ENCODE assay signal across 20 cellular contexts in genomic region chr4:20860878-20861277, GRCh38.
"Had no signal": no experiment of that assay in that cellular context is flagged by ENCODE, and none has a peak within 500 bp of the region (broad histone marks: within the 10 kb centered on the region; RNA-seq: fewer than 3 reads in every experiment).

No MANE protein-coding gene starts in this region.

- H3K4me3 ChIP-seq: left ventricle myocardium inferior, lung, ovary, stomach, testis, thyroid gland, transverse colon, upper lobe of right lung, uterus had no signal

- H3K36me3 ChIP-seq: left ventricle myocardium inferior, ovary, stomach, thyroid gland, transverse colon, upper lobe of right lung, uterus had no signal

- DNase-seq: hippocampal formation; left ventricle myocardium inferior; mesendoderm; naive thymus-derived CD4-positive, alpha-beta T cell; ovary; retina; right cardiac atrium; small intestine; stimulated activated CD4-positive, alpha-beta T cell treated with anti-CD3 and anti-CD28 coated beads, Interleukin-1b, Interleukin-23, amount 100 ng/mL, for 48 hours; stimulated activated CD4-positive, alpha-beta T cell treated with anti-CD3 and anti-CD28 coated beads, Interleukin-2, amount 100 ng/mL, for 48 hours; stimulated activated CD4-positive, alpha-beta T cell treated with anti-CD3 and anti-CD28 coated beads, Interleukin-4, amount 100 ng/mL, for 4 hours; stimulated activated CD8-positive, alpha-beta memory T cell treated with anti-CD3 and anti-CD28 coated beads, Interleukin-4, amount 100 ng/mL, for 48 hours; stimulated activated naive CD8-positive, alpha-beta T cell treated with anti-CD3 and anti-CD28 coated beads, Interleukin-15, Interleukin-2, amounts not matched to agents 100 U/mL and 50 U/mL, for 24 hours; stomach; testis; thyroid gland; transverse colon; upper lobe of right lung; uterus had no signal

- H3K9me3 ChIP-seq: left ventricle myocardium inferior, ovary, testis, thyroid gland, transverse colon, upper lobe of right lung, uterus had no signal

- H3K27me3 ChIP-seq: ovary, stomach, testis, thyroid gland, transverse colon, upper lobe of right lung, uterus had no signal

- H3K4me1 ChIP-seq: left ventricle myocardium inferior, stomach, testis, thyroid gland, transverse colon, upper lobe of right lung, uterus had no signal

- H3K27ac ChIP-seq: left ventricle myocardium inferior, ovary, stomach, testis, thyroid gland, transverse colon, upper lobe of right lung, uterus had no signal
